Comparison of ENCODE assay signal across 8 cellular contexts in the genomic region with DNA sequence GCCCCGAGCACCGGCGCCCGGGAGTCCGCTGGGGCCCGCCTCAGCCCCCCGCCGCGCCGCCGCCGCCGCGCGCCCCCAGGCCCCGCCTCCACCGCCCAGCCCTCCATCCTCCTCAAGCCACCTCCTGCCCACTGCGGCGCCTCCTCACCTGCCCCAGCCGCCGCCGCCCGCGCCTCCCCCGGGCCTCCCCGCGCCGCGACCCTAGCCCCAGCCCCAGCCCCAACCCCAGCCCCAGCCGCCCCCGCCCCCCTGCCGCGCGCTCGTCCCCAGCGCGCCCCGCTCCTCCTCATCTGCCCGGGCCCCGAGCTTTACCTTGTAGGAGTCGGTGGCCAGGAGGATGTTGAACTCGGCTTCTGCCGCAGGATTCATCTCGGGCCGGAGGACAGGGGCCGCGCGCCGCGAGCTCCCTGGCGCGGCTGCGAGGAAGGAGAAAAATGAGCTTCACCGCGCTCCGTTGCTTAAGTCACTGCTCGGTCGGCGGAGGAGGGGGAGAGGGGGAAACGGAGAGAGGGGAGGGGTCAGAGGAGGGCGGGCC. TPM values are rescaled to one million over a fixed set of nuclear protein-coding genes. Genes with fewer than 3 reads are reported as not detected.
DNase-seq lines count a peak whose midpoint lies in the region; ATAC-seq and TF ChIP-seq lines count a peak whose summit lies in the region.

A gene (minus strand): TSS at position 468 of the 535 bp plus-strand sequence. CDS start 99 bp downstream, at position 369.

- intact Hi-C loops in heart left ventricle (cut with DNase I), result loop anchor here in 8 of 10 donors (1.0 to 10.0 kb wide), 14 partner anchors 42 to 883 kb away; a partner anchor contains a TSS

- ATAC-seq in HG02623 (IDR thresholded peaks at IDR 0.05; ENCODE audit: unreplicated experiment), result peak; percentile 21
- ATAC-seq in heart left ventricle, result peak in 2 of 4 donors; percentile 37 to 38
- no peak for ATAC-seq in HG03108 (IDR thresholded peaks at IDR 0.05; ENCODE audit: unreplicated experiment)

- H3K4me1 ChIP-seq in heart left ventricle, result peaks cover 0 to 48% (median 22%) of the 10 kb centered on the region in 12 donors
- H3K4me1 ChIP-seq in rectal smooth muscle tissue (ENCODE audit: control insufficient read depth, insufficient read depth, low read length), result peaks cover 13% of the 10 kb centered on the region

- H3K36me3 ChIP-seq in heart left ventricle (no peaks in the 10 kb centered on the region), rectal smooth muscle tissue (ENCODE audit: control insufficient read depth, insufficient read depth, low read length) (no peaks in the 10 kb centered on the region)

- no peaks in the 10 kb centered on the region for H3K9me3 Mint-ChIP-seq in activated naive CD4-positive, alpha-beta T cell treated with anti-CD3 and anti-CD28 coated beads, Interleukin-2, amount 50 U/mL, for 24 hours

- peak in 1 of 2 donors; percentile 85 for TF ChIP-seq POLR2A in heart left ventricle (IDR thresholded peaks at IDR 0.05)

- H3K4me3 Mint-ChIP-seq in activated naive CD4-positive, alpha-beta T cell treated with anti-CD3 and anti-CD28 coated beads, Interleukin-2, amount 50 U/mL, for 24 hours, result peak within 1 kb of the TSS; percentile 97

- WGBS in heart left ventricle, 4 donors, result 0 to 1% (median 1%) methylated on average over 45 to 61 of the region's 61 CpGs; no CpG with 5 or more reads in 1 of the 4 donors

- H3K27ac ChIP-seq in heart left ventricle (peak within 1 kb of the TSS; percentile 66 to 99 (median 95)), rectal smooth muscle tissue (ENCODE audit: low read depth, low read length) (peak within 1 kb of the TSS; percentile 98)

- no peaks in the 10 kb centered on the region for H3K27me3 Mint-ChIP-seq in activated naive CD4-positive, alpha-beta T cell treated with anti-CD3 and anti-CD28 coated beads, Interleukin-2, amount 50 U/mL, for 24 hours

- no peaks in the 10 kb centered on the region for H3K9me3 ChIP-seq in heart left ventricle

- DNase-seq in NCI-H2081 (lab: John Stamatoyannopoulos, UW) (peak; percentile 65 to 67), NCI-H2081 treated with DMSO at 0.1 percent for 48 hours (lab: John Stamatoyannopoulos, UW) (no peak), NCI-H460 (ENCODE audit: extremely low read depth, low read depth) (no peak), heart left ventricle (peak; percentile 53 to 73 (median 59))

- peak within 1 kb of the TSS; percentile 100 for H3K27ac Mint-ChIP-seq in activated naive CD4-positive, alpha-beta T cell treated with anti-CD3 and anti-CD28 coated beads, Interleukin-2, amount 50 U/mL, for 24 hours

- peak within 1 kb of the TSS; percentile 50 to 96 (median 78) for H3K4me3 ChIP-seq in heart left ventricle
- peak within 1 kb of the TSS; percentile 99 for H3K4me3 ChIP-seq in rectal smooth muscle tissue (ENCODE audit: low read length)

- peaks cover 17% of the 10 kb centered on the region for H3K4me1 Mint-ChIP-seq in activated naive CD4-positive, alpha-beta T cell treated with anti-CD3 and anti-CD28 coated beads, Interleukin-2, amount 50 U/mL, for 24 hours

- TF ChIP-seq CTCF in heart left ventricle (IDR thresholded peaks at IDR 0.05), result no peak

- H3K27me3 ChIP-seq in heart left ventricle (no peaks in the 10 kb centered on the region), rectal smooth muscle tissue (ENCODE audit: control insufficient read depth, insufficient read depth, low read length) (no peaks in the 10 kb centered on the region)

- H3K36me3 Mint-ChIP-seq in activated naive CD4-positive, alpha-beta T cell treated with anti-CD3 and anti-CD28 coated beads, Interleukin-2, amount 50 U/mL, for 24 hours, result peaks cover 32% of the 10 kb centered on the region

- peak within 1 kb of the TSS; percentile 97 for H3K9ac ChIP-seq in rectal smooth muscle tissue (ENCODE audit: low read length)

RNA-seq across cellular contexts. Expression of the gene that starts here (rescaled TPM):
- 1,941 and 2,086 TPM in 2 replicates for total RNA-seq in NCI-H460 (2014; rRNA removed; shearing (Covaris generic))
- 1,215 and 1,812 TPM in 2 replicates for polyA plus RNA-seq in NCI-H460 (2014; cell fraction: nucleus; rRNA removed)
- total RNA-seq in heart left ventricle, result 100 to 1,000 TPM in 7 of 9 donors, 10 to 100 TPM in 2; 66.5 to 573 (median 131) TPM
- polyA plus RNA-seq in heart left ventricle, result 100 to 1,000 TPM in 1 of 2 donors, 10 to 100 TPM in 1; 34.4 to 234 TPM

Comparison
In these comparisons a context has a peak if more than half of its experiments do, and no peak if none do; other contexts are left out.
1. DNase-seq: peak in NCI-H2081 (2 of 2) and heart left ventricle (5 of 5); none in NCI-H2081 treated with DMSO at 0.1 percent for 48 hours (single experiment) and NCI-H460 (single experiment).